In genomic region chr5:112738180-112738560, GRCh38 we compare ENCODE assay signal across 8 cellular contexts. TPM values are rescaled to one million over a fixed set of nuclear protein-coding genes. Genes with fewer than 3 reads are reported as not detected.
DNase-seq lines count a peak whose midpoint lies in the region; ATAC-seq and TF ChIP-seq lines count a peak whose summit lies in the region.

No MANE protein-coding gene starts in this region.

- peak overlapping the region; percentile 95 for H3K4me3 Mint-ChIP-seq in activated T-helper 17 cell treated with anti-CD3 and anti-CD28 coated beads, Interleukin-2, amount 50 U/mL, for 72 hours

- H3K27ac Mint-ChIP-seq in activated T-helper 17 cell treated with anti-CD3 and anti-CD28 coated beads, Interleukin-2, amount 50 U/mL, for 72 hours: peak overlapping the region; percentile 87

- H3K4me3 ChIP-seq in BE2C (ENCODE audit: low read depth, low read length) (peak overlapping the region; percentile 78), HUES64 (ENCODE audit: low read length) (peak overlapping the region; percentile 80), prostate gland (peak overlapping the region; percentile 41 to 45)

- H3K36me3 Mint-ChIP-seq in activated T-helper 17 cell treated with anti-CD3 and anti-CD28 coated beads, Interleukin-2, amount 50 U/mL, for 72 hours (ENCODE audit: low read depth): no peaks in the 10 kb centered on the region

- no peaks in the 10 kb centered on the region for H3K27me3 Mint-ChIP-seq in activated T-helper 17 cell treated with anti-CD3 and anti-CD28 coated beads, Interleukin-2, amount 50 U/mL, for 72 hours

- peak; percentile 16 for ATAC-seq in GM19023 (IDR thresholded peaks at IDR 0.05; ENCODE audit: unreplicated experiment)
- ATAC-seq in activated T-helper 17 cell treated with anti-CD3 and anti-CD28 coated beads, Interleukin-2, amount 50 U/mL, for 72 hours (replicated peaks): no peak
- peak; percentile 25 to 37 for ATAC-seq in left cardiac atrium

- no peaks in the 10 kb centered on the region for H3K9me3 Mint-ChIP-seq in activated T-helper 17 cell treated with anti-CD3 and anti-CD28 coated beads, Interleukin-2, amount 50 U/mL, for 72 hours

- DNase-seq in BE2C (peak; percentile 22), left cardiac atrium (no peak), prostate gland (ENCODE audit: low spot score) (no peak), HCEC 1CT (no peak), NCI-H226 (no peak)

- intact Hi-C loops in left cardiac atrium (cut with DNase I) (no loop called here), prostate gland (cut with DNase I) (no loop called here)

- no peaks in the 10 kb centered on the region for H3K9me3 ChIP-seq in BE2C
- no peaks in the 10 kb centered on the region for H3K9me3 ChIP-seq in HUES64 (ENCODE audit: insufficient read depth, low read depth, low read length)
- no peaks in the 10 kb centered on the region for H3K9me3 ChIP-seq in prostate gland

- TF ChIP-seq CTCF in BE2C (IDR thresholded peaks at IDR 0.05; ENCODE audit: low read depth, low read length): no peak
- TF ChIP-seq CTCF in prostate gland (IDR thresholded peaks at IDR 0.05): no peak

- H3K9ac ChIP-seq in HUES64 (ENCODE audit: low read depth, low read length): peak overlapping the region; percentile 42; the same call in 1 of the 2 replicates

- WGBS in HUES64: 9% methylated on average over 5 of the region's 5 CpGs
- WGBS in prostate gland: 36% methylated on average over 5 of the region's 5 CpGs

- no peaks in the 10 kb centered on the region; the same call in 1 of the 2 replicates for H3K36me3 ChIP-seq in BE2C
- H3K36me3 ChIP-seq in HUES64 (ENCODE audit: insufficient read depth, low read length): no peaks in the 10 kb centered on the region
- H3K36me3 ChIP-seq in prostate gland: no peaks in the 10 kb centered on the region

- TF ChIP-seq POLR2A in prostate gland (IDR thresholded peaks at IDR 0.05): no peak

- H3K27ac ChIP-seq in HUES64 (ENCODE audit: low read depth, low read length) (peak overlapping the region; percentile 38; the same call in 1 of the 2 replicates), prostate gland (no peak overlapping the region)

- H3K4me1 Mint-ChIP-seq in activated T-helper 17 cell treated with anti-CD3 and anti-CD28 coated beads, Interleukin-2, amount 50 U/mL, for 72 hours: peaks cover 8% of the 10 kb centered on the region

- H3K27me3 ChIP-seq in BE2C (no peaks in the 10 kb centered on the region), HUES64 (ENCODE audit: insufficient read depth, low read length) (no peaks in the 10 kb centered on the region), prostate gland (replicated peaks; ENCODE audit: insufficient read depth) (no peaks in the 10 kb centered on the region)

- peaks cover 4% of the 10 kb centered on the region; the same call in 1 of the 2 replicates for H3K4me1 ChIP-seq in BE2C
- peaks cover 10% of the 10 kb centered on the region; the same call in 1 of the 2 replicates for H3K4me1 ChIP-seq in HUES64 (ENCODE audit: insufficient read depth, low read length)
- no peaks in the 10 kb centered on the region for H3K4me1 ChIP-seq in prostate gland (replicated peaks)

RNA-seq across cellular contexts. Expression of gene APC, which starts 0.5 kb away (rescaled TPM):
- polyA plus RNA-seq in BE2C (2012; ENCODE audit: insufficient read depth, insufficient read length, low read depth): 42.1 TPM
- 17.6 TPM for polyA plus RNA-seq in HUES64 (2013, experiment 1 of 2)
- polyA plus RNA-seq in HUES64 (2013, experiment 2 of 2): 17.9 TPM
- total RNA-seq in activated T-helper 17 cell treated with anti-CD3 and anti-CD28 coated beads, Interleukin-2, amount 50 U/mL, for 72 hours: 10 to 100 TPM; 20.8 to 27.5 TPM
- total RNA-seq in left cardiac atrium (10 to 100 TPM; 36.8 to 37.1 TPM), prostate gland (10 to 100 TPM; 37.6 to 84.1 TPM)
